13 cellular contexts compared by ENCODE assay signal in genomic region chr11:44243633-44244343, GRCh38.
DNase-seq lines count a peak whose midpoint lies in the region; ATAC-seq and TF ChIP-seq lines count a peak whose summit lies in the region.
"Had no signal": no experiment of that assay in that cellular context is flagged by ENCODE, and none has a peak within 500 bp of the region (broad histone marks: within the 10 kb centered on the region; RNA-seq: fewer than 3 reads in every experiment).

No MANE protein-coding gene starts in this region.

- H3K4me3 ChIP-seq in IMR-90 (ENCODE audit: insufficient read depth, low read depth, low read length): no peak overlapping the region
- H3K4me3 ChIP-seq in choroid plexus epithelial cell (ENCODE audit: low read depth, low read length): no peak overlapping the region
- H3K4me3 ChIP-seq in mesendoderm (ENCODE audit: low read length): no peak overlapping the region

- H2BK120ac ChIP-seq in IMR-90 (ENCODE audit: low read depth, low read length) (peak overlapping the region; percentile 97), mesendoderm (ENCODE audit: low read depth, low read length) (no peak overlapping the region)

- H3K4me2 ChIP-seq in IMR-90 (ENCODE audit: low read depth, low read length) (0 out of 2 replicates have a peak overlapping the region, but pooled peaks have one; percentile 39), mesendoderm (ENCODE audit: low read length) (peak overlapping the region; percentile 30)

- no peaks in the 10 kb centered on the region for H3K27me3 ChIP-seq in IMR-90 (ENCODE audit: control insufficient read depth, insufficient read depth, low read length)
- H3K27me3 ChIP-seq in mesendoderm (ENCODE audit: insufficient read depth, low read length, poor library complexity): no peaks in the 10 kb centered on the region

- H3K79me2 ChIP-seq in mesendoderm (ENCODE audit: control insufficient read depth, insufficient read depth, low read length): no peaks in the 10 kb centered on the region

- WGBS in IMR-90 (ENCODE audit: extremely low coverage in 2 of 2, insufficient read length in 1 of 2), 2 experiments: no CpG with 5 or more reads among the region's 6 CpGs
- no CpG with 5 or more reads among the region's 6 CpGs for WGBS in mesendoderm (ENCODE audit: extremely low coverage, insufficient coverage, low lambda C conversion rate)

- peak overlapping the region; percentile 82 for H3K23ac ChIP-seq in IMR-90 (ENCODE audit: low read depth, low read length)
- H3K23ac ChIP-seq in mesendoderm (ENCODE audit: low read length): no peak overlapping the region

- TF ChIP-seq RAD21 in IMR-90 (IDR thresholded peaks at IDR 0.05; ENCODE audit: low read length): no peak

- peak overlapping the region; percentile 93 for H4K91ac ChIP-seq in IMR-90 (ENCODE audit: insufficient read depth, low read depth, low read length)

- no TSS peak for BruUV-seq in IMR-90 (replicated peaks; lab: Mats Ljungman, UMichigan)

- peak overlapping the region; percentile 98 for H2BK20ac ChIP-seq in IMR-90 (ENCODE audit: low read depth, low read length)

- H2AK9ac ChIP-seq in IMR-90 (replicated peaks; ENCODE audit: low read depth, low read length, poor library complexity): peak overlapping the region; percentile 51

- in situ Hi-C loops in IMR-90 (cut with MboI; ENCODE audit: low sequenced_read_pairs): no loop called here

- no peak overlapping the region for H3K9ac ChIP-seq in IMR-90 (ENCODE audit: low read depth, low read length)
- no peak overlapping the region for H3K9ac ChIP-seq in mesendoderm (ENCODE audit: low read length)

- H3K79me1 ChIP-seq in IMR-90 (ENCODE audit: low read depth in 1 of 2, low read length in 2 of 2) (peaks cover 0 to 11% of the 10 kb centered on the region in 2 experiments; a peak in 2 of 4 replicates), mesendoderm (ENCODE audit: low read length) (no peaks in the 10 kb centered on the region)

- H2BK5ac ChIP-seq in IMR-90 (ENCODE audit: low read depth, low read length, poor library complexity, severe bottlenecking): peak overlapping the region; percentile 65
- peak overlapping the region; percentile 19 for H2BK5ac ChIP-seq in mesendoderm (ENCODE audit: low read length)

- H3K4ac ChIP-seq in IMR-90 (ENCODE audit: low read depth, low read length): peak overlapping the region; percentile 95
- H3K4ac ChIP-seq in mesendoderm (ENCODE audit: low read depth, low read length): peak overlapping the region; percentile 85

- H4K5ac ChIP-seq in IMR-90 (ENCODE audit: low read depth, low read length) (peak overlapping the region; percentile 24), mesendoderm (ENCODE audit: low read length) (no peak overlapping the region)

- H3K9me1 ChIP-seq in IMR-90 (ENCODE audit: insufficient read depth, low read length): peaks cover 11% of the 10 kb centered on the region

- H3K18ac ChIP-seq in IMR-90 (ENCODE audit: low read depth, low read length) (peak overlapping the region; percentile 71), mesendoderm (ENCODE audit: low read length) (peak overlapping the region; percentile 55)

- H4K8ac ChIP-seq in IMR-90 (ENCODE audit: low read depth in 2 of 2, low read length in 2 of 2): peak overlapping the region; percentile 35 to 57; a peak in 3 of 4 replicates
- H4K8ac ChIP-seq in mesendoderm (ENCODE audit: low read depth, low read length): no peak overlapping the region

- H3K27ac ChIP-seq in IMR-90 (ENCODE audit: insufficient read depth, low read length): peak overlapping the region; percentile 51
- peak overlapping the region; percentile 1 for H3K27ac ChIP-seq in mesendoderm (ENCODE audit: low read depth, low read length)

- H3K4me1 ChIP-seq in IMR-90 (ENCODE audit: control insufficient read depth, insufficient read depth, low read length): peaks cover 26% of the 10 kb centered on the region
- peaks cover 15% of the 10 kb centered on the region for H3K4me1 ChIP-seq in mesendoderm (ENCODE audit: control insufficient read depth, low read depth, low read length)

- POLR2A ChIA-PET in IMR-90 (lab: Charles Lee; ENCODE audit: unreplicated experiment): no interaction called here

- H4K20me1 ChIP-seq in IMR-90 (ENCODE audit: insufficient read depth, low read length): no peaks in the 10 kb centered on the region

- no peak for TF ChIP-seq CTCF in IMR-90 (conservative IDR thresholded peaks at IDR 0.05; ENCODE audit: low read depth, low read length)
- no peak for TF ChIP-seq CTCF in choroid plexus epithelial cell (conservative IDR thresholded peaks at IDR 0.05; ENCODE audit: low read depth, low read length)

- H3K56ac ChIP-seq in IMR-90 (ENCODE audit: extremely low read depth, insufficient read depth, low read length) (peak overlapping the region; percentile 41; the same call in 1 of the 2 replicates), mesendoderm (ENCODE audit: low read length) (peak overlapping the region; percentile 75)

- H3K36me3 ChIP-seq in IMR-90 (ENCODE audit: control insufficient read depth, insufficient read depth, low read length) (0 out of 2 replicates have a peak, but pooled peaks cover 4% of the 10 kb centered on the region), mesendoderm (ENCODE audit: control insufficient read depth, insufficient read depth, low read length) (no peaks in the 10 kb centered on the region)

- H2AK5ac ChIP-seq in IMR-90 (ENCODE audit: low read depth, low read length) (peak overlapping the region; percentile 89), mesendoderm (ENCODE audit: low read length) (peak overlapping the region; percentile 3)

- CTCF ChIA-PET in IMR-90 (lab: Yijun Ruan, JAX): interaction anchor here (0.6 to 1.0 kb wide), 3 partner anchors 23 to 65 kb away, joined by 3 to 4 read pairs (median 4); no protein-coding TSS in a partner anchor

- DNase-seq in AG20443 (ENCODE audit: low spot score) (peak; percentile 69), IMR-90 (peak; percentile 46), choroid plexus epithelial cell (ENCODE audit: low read depth) (peak; percentile 80), mesendoderm (peak; percentile 97)
- DNase-seq: activated CD4-positive, alpha-beta T cell treated with anti-CD3 and anti-CD28 coated beads, Interleukin-2, amount 10 ng/mL, durations not matched to agents 7 days and 5 days; amygdala; NCI-H2029; occipital lobe; SHP77 treated with DMSO at 0.1 percent for 48 hours had no signal

- no peaks in the 10 kb centered on the region for H3K9me3 ChIP-seq in IMR-90 (ENCODE audit: control insufficient read depth, insufficient read depth, low read length)

- H3K14ac ChIP-seq in IMR-90 (replicated peaks; ENCODE audit: low read depth, low read length): peak overlapping the region; percentile 80; the same call in 1 of the 2 replicates

- intact Hi-C loops in IMR-90 (cut with micrococcal nuclease): loop anchor here (1.0 kb wide), 1 partner anchor 44 kb away; no protein-coding TSS in a partner anchor

- H2BK15ac ChIP-seq in IMR-90 (ENCODE audit: low read depth, low read length) (peak overlapping the region; percentile 77; the same call in 2 of the 3 replicates), mesendoderm (replicated peaks; ENCODE audit: low read depth) (peak overlapping the region; percentile 1)

- TF ChIP-seq POLR2A in IMR-90 (IDR thresholded peaks at IDR 0.05; ENCODE audit: low read depth, low read length): no peak

- peak; percentile 65 for ATAC-seq in IMR-90 (ENCODE audit: low read depth)
- no peak for ATAC-seq in GM18867 (IDR thresholded peaks at IDR 0.05; ENCODE audit: unreplicated experiment)
- no peak for ATAC-seq in GM18868 (IDR thresholded peaks at IDR 0.05; ENCODE audit: unreplicated experiment)
- no peak for ATAC-seq in HG03039 (IDR thresholded peaks at IDR 0.05; ENCODE audit: unreplicated experiment)
- no peak for ATAC-seq in GM21737 (IDR thresholded peaks at IDR 0.05; ENCODE audit: unreplicated experiment)

- peak overlapping the region; percentile 6 for H2AFZ ChIP-seq in IMR-90 (replicated peaks; ENCODE audit: low read length, poor library complexity)

- dilution Hi-C loops in IMR-90 (cut with HindIII; ENCODE audit: low sequenced_read_pairs, unreplicated experiment): no loop called here

TF ChIP-seq in IMR-90, 13 proteins besides CTCF, POLR2A, EP300 and RAD21:
- no peak for TF ChIP-seq FOS (IDR thresholded peaks at IDR 0.05; ENCODE audit: low read depth, low read length)
- TF ChIP-seq MXI1 (IDR thresholded peaks at IDR 0.05; ENCODE audit: borderline replicate concordance, low read depth, low read length): no peak
- TF ChIP-seq CEBPB (IDR thresholded peaks at IDR 0.05; ENCODE audit: low read depth, low read length): no peak
- TF ChIP-seq USF2 (IDR thresholded peaks at IDR 0.05; ENCODE audit: low read depth, low read length): no peak
- TF ChIP-seq BHLHE40 (IDR thresholded peaks at IDR 0.05; ENCODE audit: low read depth, low read length): no peak
- TF ChIP-seq RCOR1 (IDR thresholded peaks at IDR 0.05; ENCODE audit: insufficient replicate concordance, low read length): no peak
- no peak for TF ChIP-seq SMC3 (IDR thresholded peaks at IDR 0.05; ENCODE audit: low read depth, low read length)
- no peak for TF ChIP-seq CHD1 (IDR thresholded peaks at IDR 0.05; ENCODE audit: low read depth, low read length)
- TF ChIP-seq RFX5 (IDR thresholded peaks at IDR 0.05; ENCODE audit: low read depth, low read length): no peak
- no peak for TF ChIP-seq MAZ (IDR thresholded peaks at IDR 0.05; ENCODE audit: borderline replicate concordance, low read depth, low read length)
- TF ChIP-seq ELK1 (IDR thresholded peaks at IDR 0.05; ENCODE audit: borderline replicate concordance, low read depth, low read length): no peak
- TF ChIP-seq NFE2L2 (IDR thresholded peaks at IDR 0.05; ENCODE audit: low read depth, low read length): no peak
- TF ChIP-seq MAFK (IDR thresholded peaks at IDR 0.05; ENCODE audit: low read depth, low read length): no peak

Comparison
In these comparisons a context has a peak if more than half of its experiments do, and no peak if none do; other contexts are left out.
1. DNase-seq: peak in every context shown above with its lines; median percentile 97 in mesendoderm; 80 in choroid plexus epithelial cell; 69 in AG20443; 46 in IMR-90.